1 cellular context compared by ENCODE assay signal in the genomic region with DNA sequence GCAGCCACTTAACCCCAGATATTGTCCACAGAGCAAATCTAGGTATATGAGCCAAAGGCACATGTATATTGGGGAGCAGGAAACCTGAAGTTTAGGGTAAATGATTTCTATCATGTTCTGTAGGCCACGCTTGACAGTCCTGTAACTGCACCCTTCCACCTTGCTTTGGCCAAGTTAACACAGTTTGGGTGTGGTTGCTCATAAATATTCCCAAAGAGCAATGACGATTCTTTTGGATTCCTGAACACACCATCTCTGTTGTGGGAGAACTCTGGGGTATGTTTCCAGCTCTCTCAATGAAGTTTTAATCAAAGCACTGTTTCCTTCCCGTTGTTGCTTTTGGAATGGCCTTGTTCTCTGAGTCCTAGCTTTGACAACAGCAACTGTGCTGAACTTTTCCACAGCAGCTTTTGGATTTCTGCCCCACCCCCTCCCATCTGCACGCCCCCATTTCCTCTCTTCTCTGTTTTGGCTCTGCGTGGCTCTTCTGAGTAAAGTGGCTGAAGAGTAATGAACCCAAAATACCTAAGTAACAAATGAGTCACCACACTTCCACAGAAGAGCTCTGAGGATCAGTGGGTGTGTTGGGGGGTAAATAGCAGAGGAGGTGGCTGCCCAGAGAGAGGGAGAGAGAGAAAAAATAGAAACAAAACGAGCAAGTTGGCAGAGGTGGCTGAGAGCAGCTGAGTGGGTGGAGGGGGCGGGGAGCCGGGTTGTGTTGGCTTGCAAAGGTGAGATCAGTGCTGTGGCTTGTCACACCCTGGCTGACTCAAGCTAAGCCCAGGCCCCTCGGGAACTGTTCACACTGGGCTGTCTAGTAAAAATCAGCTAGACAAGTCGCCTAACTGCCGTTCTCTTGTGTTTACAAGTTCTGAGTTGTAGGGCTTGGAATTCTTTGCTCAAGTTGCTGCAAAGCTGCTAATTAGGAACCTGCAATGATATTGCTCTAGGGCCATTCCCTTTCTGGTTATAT.
TF ChIP-seq lines count a peak whose summit lies in the region.

No MANE protein-coding gene starts in this region.

TF ChIP-seq in HEK293, 187 proteins besides CTCF, POLR2A, EP300 and RAD21 (continued from another document):
- TF ChIP-seq ZFP37 (tag by site-specific recombination; IDR thresholded peaks at IDR 0.05) (peak; percentile 72; the same call in 1 of the 2 replicates), ZXDB (tag by site-specific recombination; IDR thresholded peaks at IDR 0.05) (0 out of 2 replicates have a peak, but pooled peaks have one; percentile 33), ZNF394 (tag by site-specific recombination; IDR thresholded peaks at IDR 0.05; ENCODE audit: borderline replicate concordance) (peak; percentile 96), ZNF292 (tag by site-specific recombination; IDR thresholded peaks at IDR 0.05; ENCODE audit: borderline replicate concordance, low read depth) (no peak), ZNF600 (tag by site-specific recombination; IDR thresholded peaks at IDR 0.05) (peak; percentile 95), ZNF473 (tag by site-specific recombination; IDR thresholded peaks at IDR 0.05) (no peak), ZNF391 (tag by site-specific recombination; IDR thresholded peaks at IDR 0.05; ENCODE audit: borderline replicate concordance, low read depth) (peak; percentile 22; the same call in 1 of the 2 replicates), ZNF248 (tag by site-specific recombination; IDR thresholded peaks at IDR 0.05) (no peak), ZNF302 (tag by site-specific recombination; IDR thresholded peaks at IDR 0.05; ENCODE audit: low read depth) (no peak), ZNF76 (tag by site-specific recombination; IDR thresholded peaks at IDR 0.05; ENCODE audit: borderline replicate concordance, low read depth) (peak; percentile 39; the same call in 1 of the 2 replicates), ZNF221 (tag by site-specific recombination; IDR thresholded peaks at IDR 0.05; ENCODE audit: borderline replicate concordance) (no peak), BCL11A (tag by site-specific recombination; IDR thresholded peaks at IDR 0.05; ENCODE audit: low read depth) (peak; percentile 79; the same call in 1 of the 2 replicates), ZIC2 (tag by site-specific recombination; IDR thresholded peaks at IDR 0.05) (peak; percentile 59), ZNF335 (tag by site-specific recombination; conservative IDR thresholded peaks at IDR 0.05) (peak; percentile 67)
- TF ChIP-seq, protein P1, sequence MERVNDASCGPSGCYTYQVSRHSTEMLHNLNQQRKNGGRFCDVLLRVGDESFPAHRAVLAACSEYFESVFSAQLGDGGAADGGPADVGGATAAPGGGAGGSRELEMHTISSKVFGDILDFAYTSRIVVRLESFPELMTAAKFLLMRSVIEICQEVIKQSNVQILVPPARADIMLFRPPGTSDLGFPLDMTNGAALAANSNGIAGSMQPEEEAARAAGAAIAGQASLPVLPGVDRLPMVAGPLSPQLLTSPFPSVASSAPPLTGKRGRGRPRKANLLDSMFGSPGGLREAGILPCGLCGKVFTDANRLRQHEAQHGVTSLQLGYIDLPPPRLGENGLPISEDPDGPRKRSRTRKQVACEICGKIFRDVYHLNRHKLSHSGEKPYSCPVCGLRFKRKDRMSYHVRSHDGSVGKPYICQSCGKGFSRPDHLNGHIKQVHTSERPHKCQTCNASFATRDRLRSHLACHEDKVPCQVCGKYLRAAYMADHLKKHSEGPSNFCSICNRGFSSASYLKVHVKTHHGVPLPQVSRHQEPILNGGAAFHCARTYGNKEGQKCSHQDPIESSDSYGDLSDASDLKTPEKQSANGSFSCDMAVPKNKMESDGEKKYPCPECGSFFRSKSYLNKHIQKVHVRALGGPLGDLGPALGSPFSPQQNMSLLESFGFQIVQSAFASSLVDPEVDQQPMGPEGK (tag by site-specific recombination; IDR thresholded peaks at IDR 0.05): peak; percentile 97
- TF ChIP-seq, protein P2, sequence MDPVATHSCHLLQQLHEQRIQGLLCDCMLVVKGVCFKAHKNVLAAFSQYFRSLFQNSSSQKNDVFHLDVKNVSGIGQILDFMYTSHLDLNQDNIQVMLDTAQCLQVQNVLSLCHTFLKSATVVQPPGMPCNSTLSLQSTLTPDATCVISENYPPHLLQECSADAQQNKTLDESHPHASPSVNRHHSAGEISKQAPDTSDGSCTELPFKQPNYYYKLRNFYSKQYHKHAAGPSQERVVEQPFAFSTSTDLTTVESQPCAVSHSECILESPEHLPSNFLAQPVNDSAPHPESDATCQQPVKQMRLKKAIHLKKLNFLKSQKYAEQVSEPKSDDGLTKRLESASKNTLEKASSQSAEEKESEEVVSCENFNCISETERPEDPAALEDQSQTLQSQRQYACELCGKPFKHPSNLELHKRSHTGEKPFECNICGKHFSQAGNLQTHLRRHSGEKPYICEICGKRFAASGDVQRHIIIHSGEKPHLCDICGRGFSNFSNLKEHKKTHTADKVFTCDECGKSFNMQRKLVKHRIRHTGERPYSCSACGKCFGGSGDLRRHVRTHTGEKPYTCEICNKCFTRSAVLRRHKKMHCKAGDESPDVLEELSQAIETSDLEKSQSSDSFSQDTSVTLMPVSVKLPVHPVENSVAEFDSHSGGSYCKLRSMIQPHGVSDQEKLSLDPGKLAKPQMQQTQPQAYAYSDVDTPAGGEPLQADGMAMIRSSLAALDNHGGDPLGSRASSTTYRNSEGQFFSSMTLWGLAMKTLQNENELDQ (tag by site-specific recombination; IDR thresholded peaks at IDR 0.05; ENCODE audit: low read depth): no peak
- TF ChIP-seq, protein P3, sequence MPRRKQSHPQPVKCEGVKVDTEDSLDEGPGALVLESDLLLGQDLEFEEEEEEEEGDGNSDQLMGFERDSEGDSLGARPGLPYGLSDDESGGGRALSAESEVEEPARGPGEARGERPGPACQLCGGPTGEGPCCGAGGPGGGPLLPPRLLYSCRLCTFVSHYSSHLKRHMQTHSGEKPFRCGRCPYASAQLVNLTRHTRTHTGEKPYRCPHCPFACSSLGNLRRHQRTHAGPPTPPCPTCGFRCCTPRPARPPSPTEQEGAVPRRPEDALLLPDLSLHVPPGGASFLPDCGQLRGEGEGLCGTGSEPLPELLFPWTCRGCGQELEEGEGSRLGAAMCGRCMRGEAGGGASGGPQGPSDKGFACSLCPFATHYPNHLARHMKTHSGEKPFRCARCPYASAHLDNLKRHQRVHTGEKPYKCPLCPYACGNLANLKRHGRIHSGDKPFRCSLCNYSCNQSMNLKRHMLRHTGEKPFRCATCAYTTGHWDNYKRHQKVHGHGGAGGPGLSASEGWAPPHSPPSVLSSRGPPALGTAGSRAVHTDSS (tag by site-specific recombination; IDR thresholded peaks at IDR 0.05): no peak
- TF ChIP-seq, protein P4, sequence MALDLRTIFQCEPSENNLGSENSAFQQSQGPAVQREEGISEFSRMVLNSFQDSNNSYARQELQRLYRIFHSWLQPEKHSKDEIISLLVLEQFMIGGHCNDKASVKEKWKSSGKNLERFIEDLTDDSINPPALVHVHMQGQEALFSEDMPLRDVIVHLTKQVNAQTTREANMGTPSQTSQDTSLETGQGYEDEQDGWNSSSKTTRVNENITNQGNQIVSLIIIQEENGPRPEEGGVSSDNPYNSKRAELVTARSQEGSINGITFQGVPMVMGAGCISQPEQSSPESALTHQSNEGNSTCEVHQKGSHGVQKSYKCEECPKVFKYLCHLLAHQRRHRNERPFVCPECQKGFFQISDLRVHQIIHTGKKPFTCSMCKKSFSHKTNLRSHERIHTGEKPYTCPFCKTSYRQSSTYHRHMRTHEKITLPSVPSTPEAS (tag by site-specific recombination; IDR thresholded peaks at IDR 0.05): no peak
- TF ChIP-seq, protein P5, sequence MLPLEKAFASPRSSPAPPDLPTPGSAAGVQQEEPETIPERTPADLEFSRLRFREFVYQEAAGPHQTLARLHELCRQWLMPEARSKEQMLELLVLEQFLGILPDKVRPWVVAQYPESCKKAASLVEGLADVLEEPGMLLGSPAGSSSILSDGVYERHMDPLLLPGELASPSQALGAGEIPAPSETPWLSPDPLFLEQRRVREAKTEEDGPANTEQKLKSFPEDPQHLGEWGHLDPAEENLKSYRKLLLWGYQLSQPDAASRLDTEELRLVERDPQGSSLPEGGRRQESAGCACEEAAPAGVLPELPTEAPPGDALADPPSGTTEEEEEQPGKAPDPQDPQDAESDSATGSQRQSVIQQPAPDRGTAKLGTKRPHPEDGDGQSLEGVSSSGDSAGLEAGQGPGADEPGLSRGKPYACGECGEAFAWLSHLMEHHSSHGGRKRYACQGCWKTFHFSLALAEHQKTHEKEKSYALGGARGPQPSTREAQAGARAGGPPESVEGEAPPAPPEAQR (tag by site-specific recombination; IDR thresholded peaks at IDR 0.05): no peak
- TF ChIP-seq, protein P6, sequence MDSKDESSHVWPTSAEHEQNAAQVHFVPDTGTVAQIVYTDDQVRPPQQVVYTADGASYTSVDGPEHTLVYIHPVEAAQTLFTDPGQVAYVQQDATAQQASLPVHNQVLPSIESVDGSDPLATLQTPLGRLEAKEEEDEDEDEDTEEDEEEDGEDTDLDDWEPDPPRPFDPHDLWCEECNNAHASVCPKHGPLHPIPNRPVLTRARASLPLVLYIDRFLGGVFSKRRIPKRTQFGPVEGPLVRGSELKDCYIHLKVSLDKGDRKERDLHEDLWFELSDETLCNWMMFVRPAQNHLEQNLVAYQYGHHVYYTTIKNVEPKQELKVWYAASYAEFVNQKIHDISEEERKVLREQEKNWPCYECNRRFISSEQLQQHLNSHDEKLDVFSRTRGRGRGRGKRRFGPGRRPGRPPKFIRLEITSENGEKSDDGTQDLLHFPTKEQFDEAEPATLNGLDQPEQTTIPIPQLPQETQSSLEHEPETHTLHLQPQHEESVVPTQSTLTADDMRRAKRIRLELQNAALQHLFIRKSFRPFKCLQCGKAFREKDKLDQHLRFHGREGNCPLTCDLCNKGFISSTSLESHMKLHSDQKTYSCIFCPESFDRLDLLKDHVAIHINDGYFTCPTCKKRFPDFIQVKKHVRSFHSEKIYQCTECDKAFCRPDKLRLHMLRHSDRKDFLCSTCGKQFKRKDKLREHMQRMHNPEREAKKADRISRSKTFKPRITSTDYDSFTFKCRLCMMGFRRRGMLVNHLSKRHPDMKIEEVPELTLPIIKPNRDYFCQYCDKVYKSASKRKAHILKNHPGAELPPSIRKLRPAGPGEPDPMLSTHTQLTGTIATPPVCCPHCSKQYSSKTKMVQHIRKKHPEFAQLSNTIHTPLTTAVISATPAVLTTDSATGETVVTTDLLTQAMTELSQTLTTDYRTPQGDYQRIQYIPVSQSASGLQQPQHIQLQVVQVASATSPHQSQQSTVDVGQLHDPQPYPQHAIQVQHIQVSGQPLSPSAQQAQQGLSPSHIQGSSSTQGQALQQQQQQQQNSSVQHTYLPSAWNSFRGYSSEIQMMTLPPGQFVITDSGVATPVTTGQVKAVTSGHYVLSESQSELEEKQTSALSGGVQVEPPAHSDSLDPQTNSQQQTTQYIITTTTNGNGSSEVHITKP (tag by site-specific recombination; IDR thresholded peaks at IDR 0.05): peak; percentile 91
TF ChIP-seq in HEK293: peak in this region for 68.
